1 cellular context compared by ENCODE assay signal in the genomic region with DNA sequence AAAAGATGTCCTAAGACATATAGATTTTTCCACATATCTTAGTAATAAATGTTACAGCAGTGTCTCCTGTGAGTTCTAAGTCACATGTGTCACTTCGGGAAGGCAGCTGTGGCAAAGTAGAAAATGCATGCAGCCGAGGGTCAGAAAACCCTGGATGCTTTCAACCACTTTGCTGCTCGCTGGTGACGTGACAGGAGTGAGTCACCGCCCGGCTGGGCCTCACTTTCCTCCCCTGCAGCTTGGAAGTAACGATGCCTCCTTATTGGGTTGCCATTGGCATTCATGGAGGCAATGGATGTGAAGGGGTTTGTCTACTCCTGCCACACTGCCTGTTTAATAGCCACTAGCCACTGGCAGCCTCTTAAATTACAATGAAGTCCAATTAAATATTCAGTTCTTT.
A peak's percentile ranks its signal among the peaks of the same experiment; 100 is the strongest.
TF ChIP-seq lines count a peak whose summit lies in the region.

No MANE protein-coding gene starts in this region.

TF ChIP-seq in HepG2, 621 proteins besides CTCF, POLR2A, EP300 and RAD21:
- TF ChIP-seq, protein P1, sequence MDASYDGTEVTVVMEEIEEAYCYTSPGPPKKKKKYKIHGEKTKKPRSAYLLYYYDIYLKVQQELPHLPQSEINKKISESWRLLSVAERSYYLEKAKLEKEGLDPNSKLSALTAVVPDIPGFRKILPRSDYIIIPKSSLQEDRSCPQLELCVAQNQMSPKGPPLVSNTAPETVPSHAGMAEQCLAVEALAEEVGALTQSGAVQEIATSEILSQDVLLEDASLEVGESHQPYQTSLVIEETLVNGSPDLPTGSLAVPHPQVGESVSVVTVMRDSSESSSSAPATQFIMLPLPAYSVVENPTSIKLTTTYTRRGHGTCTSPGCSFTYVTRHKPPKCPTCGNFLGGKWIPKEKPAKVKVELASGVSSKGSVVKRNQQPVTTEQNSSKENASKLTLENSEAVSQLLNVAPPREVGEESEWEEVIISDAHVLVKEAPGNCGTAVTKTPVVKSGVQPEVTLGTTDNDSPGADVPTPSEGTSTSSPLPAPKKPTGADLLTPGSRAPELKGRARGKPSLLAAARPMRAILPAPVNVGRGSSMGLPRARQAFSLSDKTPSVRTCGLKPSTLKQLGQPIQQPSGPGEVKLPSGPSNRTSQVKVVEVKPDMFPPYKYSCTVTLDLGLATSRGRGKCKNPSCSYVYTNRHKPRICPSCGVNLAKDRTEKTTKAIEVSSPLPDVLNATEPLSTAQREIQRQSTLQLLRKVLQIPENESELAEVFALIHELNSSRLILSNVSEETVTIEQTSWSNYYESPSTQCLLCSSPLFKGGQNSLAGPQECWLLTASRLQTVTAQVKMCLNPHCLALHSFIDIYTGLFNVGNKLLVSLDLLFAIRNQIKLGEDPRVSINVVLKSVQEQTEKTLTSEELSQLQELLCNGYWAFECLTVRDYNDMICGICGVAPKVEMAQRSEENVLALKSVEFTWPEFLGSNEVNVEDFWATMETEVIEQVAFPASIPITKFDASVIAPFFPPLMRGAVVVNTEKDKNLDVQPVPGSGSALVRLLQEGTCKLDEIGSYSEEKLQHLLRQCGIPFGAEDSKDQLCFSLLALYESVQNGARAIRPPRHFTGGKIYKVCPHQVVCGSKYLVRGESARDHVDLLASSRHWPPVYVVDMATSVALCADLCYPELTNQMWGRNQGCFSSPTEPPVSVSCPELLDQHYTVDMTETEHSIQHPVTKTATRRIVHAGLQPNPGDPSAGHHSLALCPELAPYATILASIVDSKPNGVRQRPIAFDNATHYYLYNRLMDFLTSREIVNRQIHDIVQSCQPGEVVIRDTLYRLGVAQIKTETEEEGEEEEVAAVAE (CRISPR knock-in tag; IDR thresholded peaks at IDR 0.05; ENCODE audit: borderline replicate concordance): no peak
- TF ChIP-seq FOSL2 (CRISPR knock-in tag; IDR thresholded peaks at IDR 0.05): peak; percentile 28; the same call in 1 of the 2 replicates
- no peak for TF ChIP-seq ZNF569 (CRISPR knock-in tag; IDR thresholded peaks at IDR 0.05; ENCODE audit: borderline replicate concordance)
- no peak for TF ChIP-seq KLF9 (CRISPR knock-in tag; IDR thresholded peaks at IDR 0.05; ENCODE audit: low read depth)
- TF ChIP-seq XBP1 (CRISPR knock-in tag; IDR thresholded peaks at IDR 0.05): no peak
- peak; percentile 67; the same call in 1 of the 2 replicates for TF ChIP-seq CREB1 (IDR thresholded peaks at IDR 0.05)
- TF ChIP-seq CREB1 (CRISPR knock-in tag; IDR thresholded peaks at IDR 0.05): no peak
- no peak for TF ChIP-seq KMT2B (CRISPR knock-in tag; IDR thresholded peaks at IDR 0.05)
- no peak for TF ChIP-seq PHF5A (CRISPR knock-in tag; IDR thresholded peaks at IDR 0.05; ENCODE audit: low read depth, unreplicated experiment)
- TF ChIP-seq ZNF83 (CRISPR knock-in tag; IDR thresholded peaks at IDR 0.05; ENCODE audit: borderline replicate concordance): no peak
- no peak for TF ChIP-seq ZNF225 (CRISPR knock-in tag; IDR thresholded peaks at IDR 0.05)
- no peak for TF ChIP-seq DMAP1 (CRISPR knock-in tag; IDR thresholded peaks at IDR 0.05)
